Comparison of ENCODE assay signal across 1 cellular context in the genomic region with DNA sequence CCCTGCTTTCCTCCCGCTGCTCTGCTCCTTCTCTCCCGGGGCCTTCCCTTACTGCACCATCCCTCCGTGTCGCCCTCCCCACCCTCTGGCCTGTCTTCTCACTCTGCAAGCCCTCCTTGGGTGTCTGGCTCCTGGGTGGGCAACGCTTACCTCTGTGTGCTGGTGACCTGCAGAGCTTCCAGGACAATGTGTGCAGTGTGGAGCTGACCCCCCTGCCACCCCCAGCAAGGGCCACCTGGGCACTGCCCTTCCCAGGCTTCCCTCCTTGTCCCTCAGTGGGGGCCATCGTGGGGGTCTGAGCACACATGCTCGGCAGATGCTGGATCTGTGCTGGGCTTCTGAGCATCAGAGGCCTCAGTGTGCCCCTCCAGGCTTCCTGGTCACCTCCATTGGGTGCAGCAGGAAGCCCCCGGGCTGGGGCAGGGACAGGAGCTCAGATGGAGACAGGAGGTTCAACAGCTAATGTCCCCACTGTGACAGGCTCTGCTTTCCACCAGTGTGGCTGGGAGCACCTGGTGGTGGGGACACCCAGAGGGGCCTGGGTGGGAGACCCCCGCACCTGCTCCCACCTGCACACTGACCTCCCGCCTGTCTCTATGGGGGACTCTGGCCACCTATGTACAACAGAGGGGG.
TF ChIP-seq lines count a peak whose summit lies in the region.

No MANE protein-coding gene starts in this region.

TF ChIP-seq in IMR-90, 13 proteins besides CTCF, POLR2A, EP300 and RAD21 (continued from another document):
- TF ChIP-seq, protein P1, sequence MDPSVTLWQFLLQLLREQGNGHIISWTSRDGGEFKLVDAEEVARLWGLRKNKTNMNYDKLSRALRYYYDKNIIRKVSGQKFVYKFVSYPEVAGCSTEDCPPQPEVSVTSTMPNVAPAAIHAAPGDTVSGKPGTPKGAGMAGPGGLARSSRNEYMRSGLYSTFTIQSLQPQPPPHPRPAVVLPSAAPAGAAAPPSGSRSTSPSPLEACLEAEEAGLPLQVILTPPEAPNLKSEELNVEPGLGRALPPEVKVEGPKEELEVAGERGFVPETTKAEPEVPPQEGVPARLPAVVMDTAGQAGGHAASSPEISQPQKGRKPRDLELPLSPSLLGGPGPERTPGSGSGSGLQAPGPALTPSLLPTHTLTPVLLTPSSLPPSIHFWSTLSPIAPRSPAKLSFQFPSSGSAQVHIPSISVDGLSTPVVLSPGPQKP (IDR thresholded peaks at IDR 0.05; ENCODE audit: borderline replicate concordance, low read depth, low read length): no peak
- no peak for TF ChIP-seq NFE2L2 (IDR thresholded peaks at IDR 0.05; ENCODE audit: low read depth, low read length)
- TF ChIP-seq, protein P2, sequence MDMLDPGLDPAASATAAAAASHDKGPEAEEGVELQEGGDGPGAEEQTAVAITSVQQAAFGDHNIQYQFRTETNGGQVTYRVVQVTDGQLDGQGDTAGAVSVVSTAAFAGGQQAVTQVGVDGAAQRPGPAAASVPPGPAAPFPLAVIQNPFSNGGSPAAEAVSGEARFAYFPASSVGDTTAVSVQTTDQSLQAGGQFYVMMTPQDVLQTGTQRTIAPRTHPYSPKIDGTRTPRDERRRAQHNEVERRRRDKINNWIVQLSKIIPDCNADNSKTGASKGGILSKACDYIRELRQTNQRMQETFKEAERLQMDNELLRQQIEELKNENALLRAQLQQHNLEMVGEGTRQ (IDR thresholded peaks at IDR 0.05; ENCODE audit: low read depth, low read length): no peak
- no peak for TF ChIP-seq MAFK (IDR thresholded peaks at IDR 0.05; ENCODE audit: low read depth, low read length)
- no peak for TF ChIP-seq MXI1 (IDR thresholded peaks at IDR 0.05; ENCODE audit: borderline replicate concordance, low read depth, low read length)
- no peak for TF ChIP-seq CEBPB (IDR thresholded peaks at IDR 0.05; ENCODE audit: low read depth, low read length)
